Comparison of ENCODE assay signal across 25 cellular contexts in genomic region chr13:28991764-28992163, GRCh38.
"Had no signal": no experiment of that assay in that cellular context is flagged by ENCODE, and none has a peak within 500 bp of the region (broad histone marks: within the 10 kb centered on the region; RNA-seq: fewer than 3 reads in every experiment).

No MANE protein-coding gene starts in this region.

- H3K4me1 ChIP-seq: left lung, psoas muscle, thyroid gland had no signal

- ATAC-seq: left lung, psoas muscle had no signal

- H3K27ac Mint-ChIP-seq: endodermal cell, naive B cell, nephron progenitor cell, type B pancreatic cell had no signal

- H3K27ac ChIP-seq: heart right ventricle, left lung, neutrophil, psoas muscle, thyroid gland had no signal

- H3K4me2 ChIP-seq: smooth muscle cell had no signal

- H3K4me3 ChIP-seq: heart right ventricle, left lung, lung, psoas muscle, smooth muscle cell, thyroid gland had no signal

- H3K9me3 ChIP-seq: heart right ventricle, left lung, neutrophil, psoas muscle, thyroid gland had no signal

- H3K4me1 Mint-ChIP-seq: naive B cell had no signal

- H3K36me3 ChIP-seq: heart right ventricle, left lung, neutrophil, thyroid gland had no signal

- FAIRE-seq: colon, endothelial cell of umbilical vein, islet of Langerhans, urothelium cell line had no signal

- H3K36me3 Mint-ChIP-seq: type B pancreatic cell had no signal

- DNase-seq: cerebellar nuclear complex; effector CD4-positive, alpha-beta T cell; endodermal cell; erythroblast; foreskin melanocyte; hypothalamus; kidney glomerular epithelial cell; left lung; mesenchymal stem cell; naive B cell; psoas muscle; retina; stimulated activated CD4-positive, alpha-beta T cell treated with anti-CD3 and anti-CD28 coated beads, Interleukin-2, amount 100 ng/mL, for 48 hours; stimulated activated naive CD4-positive, alpha-beta T cell treated with Interleukin-2 at 50 U/mL for 16 hours; thyroid gland had no signal

- H3K27me3 ChIP-seq: heart right ventricle, neutrophil, thyroid gland had no signal

- H3K4me3 Mint-ChIP-seq: endodermal cell, naive B cell, nephron progenitor cell, type B pancreatic cell had no signal
